In genomic region chr16:56933266-56933619, GRCh38 we compare ENCODE assay signal across 8 cellular contexts. TPM values are rescaled to one million over a fixed set of nuclear protein-coding genes. Genes with fewer than 3 reads are reported as not detected.
DNase-seq lines count a peak whose midpoint lies in the region; ATAC-seq and TF ChIP-seq lines count a peak whose summit lies in the region.

No MANE protein-coding gene starts in this region.

- POLR2A ChIA-PET in CD4-positive, alpha-beta T cell (lab: Charles Lee): interaction anchor here (0.6 to 4.5 kb wide), 7 partner anchors 9 to 160 kb away, joined by 3 to 51 read pairs (median 4); partner anchors contain the start of gene NLRC5

- H3K4me3 Mint-ChIP-seq in CD4-positive, alpha-beta T cell: peak overlapping the region; percentile 99

- H2AFZ ChIP-seq in neural cell (ENCODE audit: low read depth, low read length): no peak overlapping the region

- H4K20me1 ChIP-seq in neural cell (ENCODE audit: insufficient read depth): no peaks in the 10 kb centered on the region

- CTCF ChIA-PET in CD4-positive, alpha-beta T cell (lab: Charles Lee): interaction anchor here (0.8 kb wide), 1 partner anchor 67 kb away, joined by 3 read pairs; no protein-coding TSS in a partner anchor

- DNase-seq in CD4-positive, alpha-beta T cell: no peak
- DNase-seq in NCI-H2171 treated with DMSO at 0.1 percent for 48 hours (lab: John Stamatoyannopoulos, UW): peak; percentile 60
- no peak for DNase-seq in dorsolateral prefrontal cortex
- DNase-seq in left lobe of liver (ENCODE audit: low spot score): no peak
- DNase-seq in stimulated activated CD4-positive, alpha-beta T cell treated with anti-CD3 and anti-CD28 coated beads, Interleukin-12 subunit alpha, Interleukin-12 subunit beta, amount 100 ng/mL, for 4 hours: no peak
- DNase-seq in stimulated activated naive CD4-positive, alpha-beta T cell (lab: John Stamatoyannopoulos, UW): no peak

- peak overlapping the region; percentile 70 to 100 (median 98) for H3K4me3 ChIP-seq in dorsolateral prefrontal cortex
- H3K4me3 ChIP-seq in neural cell (ENCODE audit: low read length): peak overlapping the region; percentile 89

- no peaks in the 10 kb centered on the region for H3K9me2 ChIP-seq in neural cell (ENCODE audit: insufficient read depth, low read length)

- peak overlapping the region; percentile 81 for H3K27ac ChIP-seq in CD4-positive, alpha-beta T cell (ENCODE audit: low read depth, low read length)
- H3K27ac ChIP-seq in dorsolateral prefrontal cortex (peak overlapping the region; percentile 88 to 100 (median 98)), neural cell (ENCODE audit: low read length) (peak overlapping the region; percentile 85)

- H3K4me2 ChIP-seq in neural cell (ENCODE audit: low read length): peak overlapping the region; percentile 72

- H3K27me3 ChIP-seq in CD4-positive, alpha-beta T cell (ENCODE audit: control insufficient read depth, insufficient read depth, low read length): no peaks in the 10 kb centered on the region
- H3K27me3 ChIP-seq in dorsolateral prefrontal cortex: no peaks in the 10 kb centered on the region
- H3K27me3 ChIP-seq in neural cell (ENCODE audit: insufficient read depth, low read depth, low read length): no peaks in the 10 kb centered on the region

- TF ChIP-seq RAD21 in neural cell (conservative IDR thresholded peaks at IDR 0.05): no peak

- H3K27me3 Mint-ChIP-seq in CD4-positive, alpha-beta T cell: no peaks in the 10 kb centered on the region

- H3K4me1 Mint-ChIP-seq in CD4-positive, alpha-beta T cell (ENCODE audit: low read depth): peaks cover 50% of the 10 kb centered on the region

- H3K79me2 ChIP-seq in neural cell (replicated peaks; ENCODE audit: insufficient read depth, low read length): peaks cover 24% of the 10 kb centered on the region

- no peaks in the 10 kb centered on the region for H3K9me3 Mint-ChIP-seq in CD4-positive, alpha-beta T cell

- no peak for TF ChIP-seq CTCF in CD4-positive, alpha-beta T cell (IDR thresholded peaks at IDR 0.05)
- peak in 1 of 56 donors; percentile 1 for TF ChIP-seq CTCF in dorsolateral prefrontal cortex (IDR thresholded peaks at IDR 0.05 in 54 of 56, conservative IDR thresholded peaks at IDR 0.05 in 2 of 56; ENCODE audit: low read depth in 1 of 56, partially characterized antibody in 56 of 56)
- TF ChIP-seq CTCF in neural cell (IDR thresholded peaks at IDR 0.05; ENCODE audit: poor library complexity, severe bottlenecking): no peak

- H3K36me3 ChIP-seq in neural cell (ENCODE audit: insufficient read depth, low read length): peaks cover 4% of the 10 kb centered on the region

- no peak for ATAC-seq in CD4-positive, alpha-beta T cell (ENCODE audit: poor library complexity)
- no peak for ATAC-seq in HG02973 (IDR thresholded peaks at IDR 0.05; ENCODE audit: unreplicated experiment)
- ATAC-seq in left lobe of liver: no peak

- H3K9ac ChIP-seq in neural cell (ENCODE audit: low read length): peak overlapping the region; percentile 95

- H3K36me3 Mint-ChIP-seq in CD4-positive, alpha-beta T cell (ENCODE audit: low read depth): peaks cover 62% of the 10 kb centered on the region

- H3F3A ChIP-seq in neural cell (ENCODE audit: insufficient read depth, low read length, poor library complexity, severe bottlenecking): no peaks in the 10 kb centered on the region

- intact Hi-C loops in CD4-positive, alpha-beta T cell (cut with DNase I, micrococcal nuclease): loop anchor here (2.0 to 10.0 kb wide), 8 partner anchors 56 to 802 kb away; partner anchors contain the start of genes SLC12A3 (in 2 of the 2), ARL2BP (in 1 of the 2), KATNB1 (in 1 of the 2) and NLRC5 (in 1 of the 2)
- intact Hi-C loops in dorsolateral prefrontal cortex (cut with DNase I): loop anchor here (5.0 to 10.0 kb wide), 3 partner anchors 66 to 254 kb away; partner anchors contain the start of genes SLC12A3 (in 2 of the 2), PSME3IP1 (in 1 of the 2) and RSPRY1 (in 1 of the 2)

- no peaks in the 10 kb centered on the region for H3K9me3 ChIP-seq in CD4-positive, alpha-beta T cell (ENCODE audit: control insufficient read depth, low read length)
- no peaks in the 10 kb centered on the region for H3K9me3 ChIP-seq in neural cell (ENCODE audit: low read length)

- H3K27ac Mint-ChIP-seq in CD4-positive, alpha-beta T cell: peak overlapping the region; percentile 96

- no peak for TF ChIP-seq EP300 in neural cell (conservative IDR thresholded peaks at IDR 0.05; ENCODE audit: poor library complexity, severe bottlenecking)

TF ChIP-seq in neural cell, 6 proteins besides CTCF, POLR2A, EP300 and RAD21:
- TF ChIP-seq SMC3 (conservative IDR thresholded peaks at IDR 0.05; ENCODE audit: poor library complexity) (no peak), REST (IDR thresholded peaks at IDR 0.05; ENCODE audit: borderline replicate concordance) (no peak)
TF ChIP-seq in neural cell: peak in this region for 0.

RNA-seq across cellular contexts. Expression of gene HERPUD1, which starts 1.3 kb away (rescaled TPM):
- 100 to 1,000 TPM; 217 to 227 TPM for total RNA-seq in CD4-positive, alpha-beta T cell
- 100 to 1,000 TPM in 100 of 120 experiments, 10 to 100 TPM in 20; 76.8 to 213 (median 118) TPM for total RNA-seq in dorsolateral prefrontal cortex
- polyA plus RNA-seq in neural cell: 76.0 and 98.7 TPM in 2 replicates
- 59.9 and 62.4 TPM in 2 replicates for polyA minus RNA-seq in neural cell
- total RNA-seq in left lobe of liver: 122 TPM

RNA-seq across cellular contexts. Expression of gene CETP, which starts 28.5 kb away (rescaled TPM):
- not detected for total RNA-seq in CD4-positive, alpha-beta T cell
- total RNA-seq in dorsolateral prefrontal cortex (1 to 10 TPM in 4 of 120 experiments, under 1 TPM in 40, not detected in 76; 0.23 to 1.6 (median 0.50) TPM), left lobe of liver (3.8 TPM)
- not detected in 2 replicates for polyA plus RNA-seq in neural cell
- not detected in 2 replicates for polyA minus RNA-seq in neural cell

RNA-seq across cellular contexts. Expression of gene NLRC5, which starts 56.1 kb away (rescaled TPM):
- total RNA-seq in CD4-positive, alpha-beta T cell: 100 to 1,000 TPM; 424 to 434 TPM
- total RNA-seq in dorsolateral prefrontal cortex (10 to 100 TPM in 103 of 120 experiments, 1 to 10 TPM in 17; 6.0 to 50.1 (median 15.6) TPM), left lobe of liver (6.4 TPM)
- not detected in 2 replicates for polyA plus RNA-seq in neural cell
- polyA minus RNA-seq in neural cell: not detected in 2 replicates

Comparison
In these comparisons a context has a peak if more than half of its experiments do, and no peak if none do; other contexts are left out.
1. RNA of gene NLRC5, which starts 56.1 kb away (total RNA-seq): 424 to 434 TPM in CD4-positive, alpha-beta T cell; 6.0 to 50.1 TPM in dorsolateral prefrontal cortex and 6.4 TPM in left lobe of liver (single experiment); every median in the first group is over 4 times any median in the second.
2. Peak in every context shown above with its lines, with median percentiles within 50 percentile points of each other: H3K27ac ChIP-seq.